In genomic region chr12:123250471-123251383, GRCh38 we compare ENCODE assay signal across 9 cellular contexts. TPM values are rescaled to one million over a fixed set of nuclear protein-coding genes. Genes with fewer than 3 reads are reported as not detected.
DNase-seq lines count a peak whose midpoint lies in the region; ATAC-seq and TF ChIP-seq lines count a peak whose summit lies in the region.
"Had no signal": no experiment of that assay in that cellular context is flagged by ENCODE, and none has a peak within 500 bp of the region (broad histone marks: within the 10 kb centered on the region; RNA-seq: fewer than 3 reads in every experiment).

No MANE protein-coding gene starts in this region.

- H3K9ac ChIP-seq in HCT116 (ENCODE audit: low read length): peak overlapping the region; percentile 65

- peaks cover 43% of the 10 kb centered on the region for H3K4me1 Mint-ChIP-seq in T-helper 17 cell

- no peak for TF ChIP-seq POLR2A in HCT116 (IDR thresholded peaks at IDR 0.05; ENCODE audit: borderline replicate concordance, extremely low read depth, insufficient read depth, insufficient read length)
- TF ChIP-seq POLR2A in sigmoid colon (IDR thresholded peaks at IDR 0.05): no peak

- H3K9me2 ChIP-seq in HCT116 (ENCODE audit: insufficient read depth): no peaks in the 10 kb centered on the region

- 22 to 68% methylated on average over 13 of the region's 13 CpGs for WGBS in sigmoid colon, 2 donors

- H3K27me3 Mint-ChIP-seq in T-helper 17 cell: no peaks in the 10 kb centered on the region

- TSS peak; percentile 41 for BruUV-seq in HCT116 (replicated peaks; lab: Mats Ljungman, UMichigan)

- TF ChIP-seq CTCF in HCT116 (IDR thresholded peaks at IDR 0.05 in 2 of 3, conservative IDR thresholded peaks at IDR 0.05 in 1 of 3; ENCODE audit: borderline replicate concordance in 1 of 3, insufficient read depth in 1 of 3, low read depth in 2 of 3, low read length in 2 of 3) (no peak), sigmoid colon (IDR thresholded peaks at IDR 0.05) (no peak)

- no peak overlapping the region for H2AFZ ChIP-seq in HCT116 (ENCODE audit: low read depth, low read length, poor library complexity, severe bottlenecking)

- H3K9me3 ChIP-seq in HCT116 (ENCODE audit: control insufficient read depth in 1 of 2, insufficient read depth in 1 of 2, low read depth in 1 of 2, low read length in 2 of 2) (no peaks in the 10 kb centered on the region), T-helper 17 cell (ENCODE audit: control insufficient read depth, low read length, poor library complexity, severe bottlenecking) (no peaks in the 10 kb centered on the region), sigmoid colon (no peaks in the 10 kb centered on the region)

- H3K4me3 Mint-ChIP-seq in T-helper 17 cell: no peak overlapping the region

- peaks cover 72% of the 10 kb centered on the region for H3K79me2 ChIP-seq in HCT116 (ENCODE audit: insufficient read depth, low read length)

- peaks cover 6% of the 10 kb centered on the region for H3K36me3 Mint-ChIP-seq in T-helper 17 cell (ENCODE audit: low read depth)

- ATAC-seq in HCT116 (peak; percentile 87), T-helper 17 cell (no peak), left colon (peak; percentile 87), HG03175 (IDR thresholded peaks at IDR 0.05; ENCODE audit: unreplicated experiment) (no peak), HG03159 (IDR thresholded peaks at IDR 0.05; ENCODE audit: unreplicated experiment) (no peak)

- RAD21 ChIA-PET in HCT116 (lab: Charles Lee; ENCODE audit: low non-redundant PET in 1 of 2, low total read pairs in 2 of 2, uncharacterized antibody in 2 of 2, unreplicated experiment in 2 of 2): no interaction called here

- intact Hi-C loops in HCT116 (cut with micrococcal nuclease): no loop called here
- intact Hi-C loops in left colon (cut with DNase I, micrococcal nuclease): no loop called here
- intact Hi-C loops in sigmoid colon (cut with DNase I): no loop called here

- peak overlapping the region; percentile 71 for H3K4me2 ChIP-seq in HCT116 (ENCODE audit: low read length)

- H3K4me1 ChIP-seq in HCT116 (ENCODE audit: control insufficient read depth in 1 of 2, insufficient read depth in 2 of 2, low read length in 2 of 2) (peaks cover 19 to 29% of the 10 kb centered on the region in 2 experiments), sigmoid colon (peaks cover 0 to 48% (median 25%) of the 10 kb centered on the region in 4 donors)

- H4K20me1 ChIP-seq in HCT116 (ENCODE audit: insufficient read depth): no peaks in the 10 kb centered on the region

- H3K27ac Mint-ChIP-seq in T-helper 17 cell: peak overlapping the region; percentile 79

- POLR2A ChIA-PET in HCT116 (lab: Charles Lee): interaction anchor here (1.0 to 1.9 kb wide), 3 partner anchors 9 to 18 kb away, joined by 5 to 13 read pairs (median 5); partner anchors contain the start of genes MPHOSPH9 and MTRFR

- peak overlapping the region; percentile 77 for H3K27ac ChIP-seq in HCT116 (ENCODE audit: low read depth, low read length)
- no peak overlapping the region for H3K27ac ChIP-seq in sigmoid colon

- TF ChIP-seq EP300 in sigmoid colon (IDR thresholded peaks at IDR 0.05): no peak

- DNase-seq in A172 (ENCODE audit: low spot score) (peak; percentile 92), HCT116 (ENCODE audit: low read depth, low spot score) (peak; percentile 69), T-helper 17 cell (no peak), left colon (peak; percentile 92 to 95), sigmoid colon (no peak)
- DNase-seq in activated CD4-positive, CD25-positive, alpha-beta regulatory T cell (lab: John Stamatoyannopoulos, UW): no peak
- DNase-seq: SW 1271 had no signal

- peaks cover 4 to 13% of the 10 kb centered on the region in 2 experiments; a peak in 3 of 4 replicates for H3K36me3 ChIP-seq in HCT116 (ENCODE audit: control insufficient read depth in 1 of 2, insufficient read depth in 2 of 2, low read length in 2 of 2)
- H3K36me3 ChIP-seq in sigmoid colon: peaks cover 3 to 22% (median 13%) of the 10 kb centered on the region in 4 donors

- no peak for TF ChIP-seq RAD21 in HCT116 (IDR thresholded peaks at IDR 0.05; ENCODE audit: low read depth)

- H3K4me3 ChIP-seq in HCT116 (replicated peaks in 1 of 2; ENCODE audit: low read depth in 1 of 2, low read length in 2 of 2) (peak overlapping the region in 1 of 2 experiments; percentile 39; a peak in 2 of 4 replicates), sigmoid colon (no peak overlapping the region)

- H3K27me3 ChIP-seq in HCT116 (ENCODE audit: insufficient read depth, low read length) (no peaks in the 10 kb centered on the region), sigmoid colon (no peaks in the 10 kb centered on the region)

- CTCF ChIA-PET in HCT116 (lab: Charles Lee): interaction anchor here (1.3 to 1.4 kb wide), 2 partner anchors 13 to 115 kb away, joined by 3 to 7 read pairs; no protein-coding TSS in a partner anchor

TF ChIP-seq in HCT116, 20 proteins besides CTCF, POLR2A, EP300 and RAD21:
- no peak for TF ChIP-seq YY1 (IDR thresholded peaks at IDR 0.05; ENCODE audit: extremely low read depth, insufficient replicate concordance, low read depth, low read length)
- no peak for TF ChIP-seq TCF7L2 (IDR thresholded peaks at IDR 0.05; ENCODE audit: borderline replicate concordance, extremely low read depth, insufficient read depth, insufficient read length)
- peak; percentile 38; the same call in 1 of the 2 replicates for TF ChIP-seq POLR2AphosphoS5 (IDR thresholded peaks at IDR 0.05; ENCODE audit: low read depth, low read length)
TF ChIP-seq in HCT116: peak in this region for 1.

RNA-seq across cellular contexts. Expression of gene MTRFR, which starts 17.5 kb away (rescaled TPM):
- total RNA-seq in A172 (2014; rRNA removed; shearing (Covaris generic)): 14.8 and 20.2 TPM in 2 replicates
- 27.0 TPM for total RNA-seq in HCT116 (2021; ENCODE audit: unreplicated experiment)
- polyA plus RNA-seq in HCT116 (2012): 17.0 and 22.8 TPM in 2 replicates
- total RNA-seq in T-helper 17 cell: 10 to 100 TPM; 23.2 to 24.5 TPM
- 1 to 10 TPM; 9.2 to 9.6 TPM for total RNA-seq in left colon
- 10 to 100 TPM in 3 of 4 donors, 1 to 10 TPM in 1; 9.3 to 19.1 (median 13.5) TPM for total RNA-seq in sigmoid colon
- polyA plus RNA-seq in sigmoid colon: 10 to 100 TPM in 1 of 3 donors, 1 to 10 TPM in 2; 7.8 to 16.3 (median 9.7) TPM

RNA-seq across cellular contexts. Expression of gene MPHOSPH9, which starts 17.8 kb away (rescaled TPM):
- 59.8 and 75.1 TPM in 2 replicates for total RNA-seq in A172 (2014; rRNA removed; shearing (Covaris generic))
- 44.9 TPM for total RNA-seq in HCT116 (2021; ENCODE audit: unreplicated experiment)
- polyA plus RNA-seq in HCT116 (2012): 13.1 and 19.0 TPM in 2 replicates
- total RNA-seq in T-helper 17 cell: 10 to 100 TPM; 57.7 to 68.3 TPM
- total RNA-seq in left colon: 10 to 100 TPM; 12.3 to 19.8 TPM
- total RNA-seq in sigmoid colon: 10 to 100 TPM; 17.4 to 47.6 (median 22.6) TPM
- 10 to 100 TPM in 1 of 3 donors, 1 to 10 TPM in 2; 4.2 to 10.2 (median 4.2) TPM for polyA plus RNA-seq in sigmoid colon

RNA-seq across cellular contexts. Expression of gene CDK2AP1, which starts 20.9 kb away (rescaled TPM):
- total RNA-seq in A172 (2014; rRNA removed; shearing (Covaris generic)): 252 and 256 TPM in 2 replicates
- total RNA-seq in HCT116 (2021; ENCODE audit: unreplicated experiment) (151 TPM), T-helper 17 cell (10 to 100 TPM in 1 of 2 donors, 1 to 10 TPM in 1; 6.3 to 21.4 TPM), left colon (10 to 100 TPM; 60.5 to 61.3 TPM), sigmoid colon (100 to 1,000 TPM in 3 of 4 donors, 10 to 100 TPM in 1; 98.0 to 153 (median 127) TPM)
- polyA plus RNA-seq in HCT116 (2012): 100 and 104 TPM in 2 replicates
- polyA plus RNA-seq in sigmoid colon: 100 to 1,000 TPM in 1 of 3 donors, 10 to 100 TPM in 2; 56.9 to 102 (median 95.5) TPM

Comparison
In these comparisons a context has a peak if more than half of its experiments do, and no peak if none do; other contexts are left out.
1. DNase-seq: peak in A172 (single experiment), HCT116 (single experiment) and left colon (2 of 2); none in T-helper 17 cell (0 of 3), sigmoid colon (single experiment) and activated CD4-positive, CD25-positive, alpha-beta regulatory T cell (0 of 4).
2. ATAC-seq: peak in HCT116 (single experiment) and left colon (single experiment); none in T-helper 17 cell (single experiment), HG03175 (single experiment) and HG03159 (single experiment).